2 cellular contexts compared by ENCODE assay signal in genomic region chr7:88041583-88041982, GRCh38.
TF ChIP-seq lines count a peak whose summit lies in the region.

No MANE protein-coding gene starts in this region.

TF ChIP-seq in SK-N-SH, 30 proteins besides CTCF, POLR2A, EP300 and RAD21 (continued from another document):
- TF ChIP-seq USF2 (IDR thresholded peaks at IDR 0.05; ENCODE audit: borderline replicate concordance, low read depth, low read length) (no peak), MXI1 (IDR thresholded peaks at IDR 0.05; ENCODE audit: low read depth, low read length) (peak; percentile 23; the same call in 1 of the 2 replicates), NRF1 (IDR thresholded peaks at IDR 0.05; ENCODE audit: low read depth, low read length) (no peak), RCOR1 (IDR thresholded peaks at IDR 0.05; ENCODE audit: low read length) (peak; percentile 17; the same call in 1 of the 2 replicates)
TF ChIP-seq in SK-N-SH: peak in this region for 3.

TF ChIP-seq in HepG2, 621 proteins besides CTCF, POLR2A, EP300 and RAD21 (continued from another document):
- TF ChIP-seq ZNF281 (CRISPR knock-in tag; IDR thresholded peaks at IDR 0.05; ENCODE audit: borderline replicate concordance): no peak
- no peak for TF ChIP-seq CEBPB (IDR thresholded peaks at IDR 0.05; ENCODE audit: borderline replicate concordance, low read depth, low read length)
- no peak for TF ChIP-seq TFE3 (CRISPR knock-in tag; IDR thresholded peaks at IDR 0.05)
- TF ChIP-seq ZNF547 (CRISPR knock-in tag; IDR thresholded peaks at IDR 0.05): no peak
